In genomic region chr3:43148033-43148432, GRCh38 we compare ENCODE assay signal across 1 cellular context.
TF ChIP-seq lines count a peak whose summit lies in the region.

No MANE protein-coding gene starts in this region.

TF ChIP-seq in HepG2, 621 proteins besides CTCF, POLR2A, EP300 and RAD21 (continued from another document):
- no peak for TF ChIP-seq TFDP1 (CRISPR knock-in tag; IDR thresholded peaks at IDR 0.05; ENCODE audit: borderline replicate concordance)
- no peak for TF ChIP-seq ZNF44 (CRISPR knock-in tag; IDR thresholded peaks at IDR 0.05)
- TF ChIP-seq NFIC (IDR thresholded peaks at IDR 0.05; ENCODE audit: low read length) = 0 out of 2 replicates have a peak, but pooled peaks have one; percentile 15
- TF ChIP-seq ATM (IDR thresholded peaks at IDR 0.05; ENCODE audit: borderline replicate concordance) = no peak
- TF ChIP-seq HMG20A (CRISPR knock-in tag; IDR thresholded peaks at IDR 0.05; ENCODE audit: borderline replicate concordance) = peak; percentile 13; the same call in 1 of the 2 replicates
- no peak for TF ChIP-seq SOX13 (IDR thresholded peaks at IDR 0.05)
- peak in 1 of 2 experiments; percentile 82; a peak in 1 of 4 replicates for TF ChIP-seq SOX13 (CRISPR knock-in tag; conservative IDR thresholded peaks at IDR 0.05 in 1 of 2, IDR thresholded peaks at IDR 0.05 in 1 of 2)
- no peak for TF ChIP-seq IRF1 (CRISPR knock-in tag; IDR thresholded peaks at IDR 0.05; ENCODE audit: low read depth)
- peak; percentile 92 for TF ChIP-seq HNF1A (IDR thresholded peaks at IDR 0.05; ENCODE audit: low read depth)
- peak; percentile 86; the same call in 1 of the 2 replicates for TF ChIP-seq HNF1A (CRISPR knock-in tag; IDR thresholded peaks at IDR 0.05; ENCODE audit: borderline replicate concordance)
- TF ChIP-seq MYPOP (CRISPR knock-in tag; IDR thresholded peaks at IDR 0.05) = no peak
- peak; percentile 86; the same call in 1 of the 2 replicates for TF ChIP-seq SIX4 (CRISPR knock-in tag; IDR thresholded peaks at IDR 0.05)
